In genomic region chr18:29874519-29875098, GRCh38 we compare ENCODE assay signal across 8 cellular contexts.
DNase-seq lines count a peak whose midpoint lies in the region; ATAC-seq and TF ChIP-seq lines count a peak whose summit lies in the region.

No MANE protein-coding gene starts in this region.

- no peaks in the 10 kb centered on the region for H3K4me1 ChIP-seq in OCI-LY3 (ENCODE audit: low read length)

- no peaks in the 10 kb centered on the region for H4K20me1 ChIP-seq in OCI-LY3 (ENCODE audit: insufficient read depth, low read length)

- no peak overlapping the region for H2AFZ ChIP-seq in OCI-LY3 (ENCODE audit: low read depth, low read length)

- no peaks in the 10 kb centered on the region for H3K36me3 ChIP-seq in OCI-LY3 (replicated peaks; ENCODE audit: low read depth, low read length)

- H3K9ac ChIP-seq in OCI-LY3 (ENCODE audit: low read length): no peak overlapping the region

- no peak overlapping the region for H3K27ac ChIP-seq in OCI-LY3 (ENCODE audit: low read length)

- peaks cover 8% of the 10 kb centered on the region for H3K9me3 ChIP-seq in OCI-LY3 (ENCODE audit: insufficient read depth, low read length)

- peak; percentile 61 for ATAC-seq in HG02623 (IDR thresholded peaks at IDR 0.05; ENCODE audit: unreplicated experiment)
- ATAC-seq in GM18907 (IDR thresholded peaks at IDR 0.05; ENCODE audit: unreplicated experiment): no peak
- no peak for ATAC-seq in HG02870 (IDR thresholded peaks at IDR 0.05; ENCODE audit: unreplicated experiment)

- H3K27me3 ChIP-seq in OCI-LY3 (ENCODE audit: low read depth, low read length): no peaks in the 10 kb centered on the region

- DNase-seq in COR-L47 (lab: John Stamatoyannopoulos, UW): peak; percentile 59
- DNase-seq in fibroblast of the aortic adventitia (ENCODE audit: low read depth): peak; percentile 42
- DNase-seq in superior temporal gyrus (ENCODE audit: extremely low spot score): peak; percentile 54
- DNase-seq in mesenteric fat pad (ENCODE audit: low spot score): no peak

- peak; percentile 73 for TF ChIP-seq CTCF in OCI-LY3 (IDR thresholded peaks at IDR 0.05; ENCODE audit: low read depth, low read length)
- TF ChIP-seq CTCF in fibroblast of the aortic adventitia (IDR thresholded peaks at IDR 0.05; ENCODE audit: insufficient read depth, low read length): peak; percentile 37

- no peaks in the 10 kb centered on the region for H3K79me2 ChIP-seq in OCI-LY3 (ENCODE audit: low read length)

- no peak overlapping the region for H3K4me2 ChIP-seq in OCI-LY3 (ENCODE audit: low read length)

- H3K4me3 ChIP-seq in OCI-LY3 (ENCODE audit: low read length) (no peak overlapping the region), fibroblast of the aortic adventitia (ENCODE audit: low read depth, low read length) (no peak overlapping the region)
